Comparison of ENCODE assay signal across 17 cellular contexts in genomic region chr5:125337222-125337768, GRCh38.
"Had no signal": no experiment of that assay in that cellular context is flagged by ENCODE, and none has a peak within 500 bp of the region (broad histone marks: within the 10 kb centered on the region; RNA-seq: fewer than 3 reads in every experiment).

No MANE protein-coding gene starts in this region.

- H3K4me1 ChIP-seq: left lung, uterus had no signal

- H3K27ac Mint-ChIP-seq: activated naive CD4-positive, alpha-beta T cell treated with anti-CD3 and anti-CD28 coated beads, Interleukin-2, amount 10 ng/mL, durations not matched to agents 7 days and 5 days; activated T-helper 2 cell treated with anti-CD3 and anti-CD28 coated beads, Interferon-gamma antibody, Interleukin-2, Interleukin-4, amounts not matched to agents 10 μg/mL and 5 μg/mL and 100 μg/mL, durations not matched to agents 14 hours and 24 hours and 36 hours; memory B cell; nephron had no signal

- H3K4me2 ChIP-seq: hepatocyte had no signal

- ATAC-seq: left lung had no signal

- H3K27me3 Mint-ChIP-seq: activated naive CD4-positive, alpha-beta T cell treated with anti-CD3 and anti-CD28 coated beads, Interleukin-2, amount 10 ng/mL, durations not matched to agents 7 days and 5 days had no signal

- H3K9me3 ChIP-seq: left lung, sigmoid colon, uterus had no signal

- H3K27me3 ChIP-seq: cardiac muscle cell, hepatocyte, left lung, sigmoid colon, uterus had no signal

- H3K9me3 Mint-ChIP-seq: nephron had no signal

- H3K36me3 ChIP-seq: cardiac muscle cell, left lung, sigmoid colon, uterus had no signal

- DNase-seq: activated CD4-positive, alpha-beta T cell treated with anti-CD3 and anti-CD28 coated beads for 1 hour; activated CD4-positive, alpha-beta T cell treated with anti-CD3 and anti-CD28 coated beads, Interleukin-2, amount 50 U/mL, for 4 hours; activated naive CD4-positive, alpha-beta T cell treated with anti-CD3 and anti-CD28 coated beads, Interleukin-2, amount 10 ng/mL, durations not matched to agents 7 days and 5 days; activated T-cell treated with anti-CD3 and anti-CD28 coated beads, Interleukin-2, amount 50 U/mL, for 1 hour; left lung; sigmoid colon; stimulated activated CD4-positive, alpha-beta T cell treated with anti-CD3 and anti-CD28 coated beads, Interleukin-12 subunit alpha, Interleukin-12 subunit beta, amount 100 ng/mL, for 4 hours; stimulated activated CD4-positive, alpha-beta T cell treated with anti-CD3 and anti-CD28 coated beads, Interleukin-2, amount 100 ng/mL, for 24 hours; T-helper 1 cell; T1000; uterus had no signal

- H3K4me3 Mint-ChIP-seq: activated naive CD4-positive, alpha-beta T cell treated with anti-CD3 and anti-CD28 coated beads, Interleukin-2, amount 10 ng/mL, durations not matched to agents 7 days and 5 days; memory B cell; nephron had no signal

- H3K79me2 ChIP-seq: hepatocyte had no signal

- H3K4me3 ChIP-seq: cardiac muscle cell, hepatocyte, left lung, sigmoid colon, uterus had no signal

- H3K36me3 Mint-ChIP-seq: activated naive CD4-positive, alpha-beta T cell treated with anti-CD3 and anti-CD28 coated beads, Interleukin-2, amount 10 ng/mL, durations not matched to agents 7 days and 5 days; memory B cell had no signal

- H3K27ac ChIP-seq: cardiac muscle cell, hepatocyte, left lung, sigmoid colon, uterus, VCaP had no signal

- H3K4me1 Mint-ChIP-seq: activated naive CD4-positive, alpha-beta T cell treated with anti-CD3 and anti-CD28 coated beads, Interleukin-2, amount 10 ng/mL, durations not matched to agents 7 days and 5 days had no signal

- H2AFZ ChIP-seq: hepatocyte had no signal
